In the genomic region with DNA sequence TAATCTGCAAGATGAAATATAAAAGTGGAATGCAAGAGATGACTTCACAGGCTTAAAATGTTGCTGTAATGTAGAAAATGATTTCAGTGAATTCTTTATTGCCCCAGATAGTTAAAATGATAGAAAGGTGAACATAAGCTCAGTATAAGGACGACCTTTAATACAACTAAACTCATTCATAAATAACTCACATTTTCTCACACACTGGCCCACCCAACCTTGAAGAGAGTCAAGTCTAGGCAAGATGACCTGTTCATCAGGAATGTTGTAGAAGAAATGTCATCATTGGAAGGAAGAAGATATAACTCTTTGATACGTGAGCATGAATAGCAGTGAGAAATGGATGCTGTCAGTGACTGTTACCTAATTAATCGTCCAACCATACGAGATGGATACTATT, we compare ENCODE assay signal across 17 cellular contexts.
DNase-seq lines count a peak whose midpoint lies in the region; ATAC-seq lines count a peak whose summit lies in the region.
"Had no signal": no experiment of that assay in that cellular context is flagged by ENCODE, and none has a peak within 500 bp of the region (broad histone marks: within the 10 kb centered on the region; RNA-seq: fewer than 3 reads in every experiment).

No MANE protein-coding gene starts in this region.

- H3K4me3 ChIP-seq in mesenchymal stem cell (ENCODE audit: insufficient read depth in 1 of 2, low read depth in 1 of 2, low read length in 2 of 2), result no peak overlapping the region
- H3K4me3 ChIP-seq: ascending aorta; BLaER1 treated with 17β-estradiol and CSF1 and Interleukin-3, amounts not matched to agents 10 nM and 100 nM; dorsolateral prefrontal cortex; lower lobe of right lung had no signal

- H2BK5ac ChIP-seq in mesenchymal stem cell (ENCODE audit: low read depth, low read length, poor library complexity, severe bottlenecking), result no peak overlapping the region

- H2BK120ac ChIP-seq in mesenchymal stem cell (ENCODE audit: low read depth, low read length), result no peak overlapping the region

- H3K23ac ChIP-seq in mesenchymal stem cell (ENCODE audit: low read length in 2 of 2), result no peak overlapping the region

- no peaks in the 10 kb centered on the region for H3K36me3 ChIP-seq in mesenchymal stem cell (ENCODE audit: control insufficient read depth in 1 of 2, insufficient read depth in 2 of 2, low read depth in 1 of 2, low read length in 2 of 2)
- H3K36me3 ChIP-seq: ascending aorta; BLaER1 treated with 17β-estradiol and CSF1 and Interleukin-3, amounts not matched to agents 10 nM and 100 nM; lower lobe of right lung had no signal

- no peak overlapping the region for H3K4ac ChIP-seq in mesenchymal stem cell (ENCODE audit: low read depth in 1 of 2, low read length in 2 of 2)

- no peaks in the 10 kb centered on the region for H3K4me1 ChIP-seq in mesenchymal stem cell (ENCODE audit: control insufficient read depth, insufficient read depth, low read depth, low read length)
- H3K4me1 ChIP-seq: ascending aorta, lower lobe of right lung had no signal

- no peak overlapping the region for H3K14ac ChIP-seq in mesenchymal stem cell (ENCODE audit: low read length in 2 of 2)

- no peak overlapping the region for H4K8ac ChIP-seq in mesenchymal stem cell (ENCODE audit: low read length)

- no peak overlapping the region for H3K9ac ChIP-seq in mesenchymal stem cell (ENCODE audit: low read length)
- H3K9ac ChIP-seq: BLaER1 treated with 17β-estradiol and CSF1 and Interleukin-3, amounts not matched to agents 10 nM and 100 nM had no signal

- no peak for ATAC-seq in GM21825 (IDR thresholded peaks at IDR 0.05; ENCODE audit: unreplicated experiment)
- no peak for ATAC-seq in GM19463 (IDR thresholded peaks at IDR 0.05; ENCODE audit: unreplicated experiment)
- ATAC-seq: activated CD4-positive, CD25-positive, alpha-beta regulatory T cell treated with anti-CD3 and anti-CD28 coated beads, Interleukin-2, amount 50 U/mL, for 24 hours; activated CD8-positive, alpha-beta memory T cell treated with anti-CD3 and anti-CD28 coated beads, Interleukin-2, amount 10 ng/mL, durations not matched to agents 7 days and 5 days; lower lobe of right lung; naive thymus-derived CD4-positive, alpha-beta T cell; T-helper 17 cell had no signal

- H4K91ac ChIP-seq in mesenchymal stem cell (ENCODE audit: low read length), result no peak overlapping the region

- no peak overlapping the region for H3K4me2 ChIP-seq in mesenchymal stem cell (ENCODE audit: low read length, poor library complexity, severe bottlenecking)
- H3K4me2 ChIP-seq: BLaER1 treated with 17β-estradiol and CSF1 and Interleukin-3, amounts not matched to agents 10 nM and 100 nM had no signal

- H3K27me3 ChIP-seq in mesenchymal stem cell (ENCODE audit: control insufficient read depth in 1 of 2, insufficient read depth in 1 of 2, low read length in 2 of 2), result no peaks in the 10 kb centered on the region
- H3K27me3 ChIP-seq: ascending aorta, dorsolateral prefrontal cortex had no signal

- no peak overlapping the region for H2BK15ac ChIP-seq in mesenchymal stem cell (ENCODE audit: low read depth, poor library complexity, severe bottlenecking)

- H3K27ac ChIP-seq in mesenchymal stem cell (ENCODE audit: low read length, poor library complexity, severe bottlenecking), result peak overlapping the region; percentile 70
- H3K27ac ChIP-seq: ascending aorta; BLaER1 treated with 17β-estradiol and CSF1 and Interleukin-3, amounts not matched to agents 10 nM and 100 nM; dorsolateral prefrontal cortex; lower lobe of right lung had no signal

- no peak overlapping the region for H2BK12ac ChIP-seq in mesenchymal stem cell (ENCODE audit: low read length in 2 of 2)

- peak; percentile 93 for DNase-seq in EH (ENCODE audit: low read depth)
- DNase-seq in NCI-H226, result peak; percentile 88
- peak; percentile 43 for DNase-seq in dedifferentiated amniotic fluid mesenchymal stem cell (ENCODE audit: extremely low spot score)
- DNase-seq in mesenchymal stem cell, result no peak
- no peak for DNase-seq in activated CD4-positive, alpha-beta T cell treated with anti-CD3 and anti-CD28 coated beads, Interleukin-2, amount 50 U/mL, for 48 hours
- DNase-seq in NCI-H187 treated with DMSO at 0.1 percent for 48 hours (lab: John Stamatoyannopoulos, UW), result no peak
- DNase-seq: activated CD8-positive, alpha-beta memory T cell treated with anti-CD3 and anti-CD28 coated beads, Interleukin-2, amount 10 ng/mL, durations not matched to agents 7 days and 5 days; DMS153; dorsolateral prefrontal cortex; lower lobe of right lung; naive thymus-derived CD4-positive, alpha-beta T cell; T-helper 17 cell had no signal

- 17% methylated on average over 1 of the region's 4 CpGs for WGBS in mesenchymal stem cell

- no peak overlapping the region for H3K18ac ChIP-seq in mesenchymal stem cell (ENCODE audit: low read depth in 1 of 2, low read length in 2 of 2)

- no peak overlapping the region for H2AK5ac ChIP-seq in mesenchymal stem cell (ENCODE audit: low read length, severe bottlenecking)

- no peaks in the 10 kb centered on the region for H3K79me1 ChIP-seq in mesenchymal stem cell (replicated peaks; ENCODE audit: low read length, poor library complexity, severe bottlenecking)

- H2AFZ ChIP-seq in mesenchymal stem cell (ENCODE audit: low read depth, low read length), result no peak overlapping the region

- H3K9me3 ChIP-seq in mesenchymal stem cell (ENCODE audit: control insufficient read depth, low read length), result no peaks in the 10 kb centered on the region
- H3K9me3 ChIP-seq: ascending aorta; BLaER1 treated with 17β-estradiol and CSF1 and Interleukin-3, amounts not matched to agents 10 nM and 100 nM; lower lobe of right lung had no signal

Comparison
In these comparisons a context has a peak if more than half of its experiments do, and no peak if none do; other contexts are left out.
1. DNase-seq: peak in EH (single experiment), NCI-H226 (single experiment) and dedifferentiated amniotic fluid mesenchymal stem cell (single experiment); none in mesenchymal stem cell (single experiment), activated CD4-positive, alpha-beta T cell treated with anti-CD3 and anti-CD28 coated beads, Interleukin-2, amount 50 U/mL, for 48 hours (0 of 2) and NCI-H187 treated with DMSO at 0.1 percent for 48 hours (single experiment).